12 cellular contexts compared by ENCODE assay signal in genomic region chr2:197258580-197258979, GRCh38. TPM values are rescaled to one million over a fixed set of nuclear protein-coding genes. Genes with fewer than 3 reads are reported as not detected.
A peak's percentile ranks its signal among the peaks of the same experiment; 100 is the strongest.
DNase-seq lines count a peak whose midpoint lies in the region; ATAC-seq and TF ChIP-seq lines count a peak whose summit lies in the region.
"Had no signal": no experiment of that assay in that cellular context is flagged by ENCODE, and none has a peak within 500 bp of the region (broad histone marks: within the 10 kb centered on the region; RNA-seq: fewer than 3 reads in every experiment).

No MANE protein-coding gene starts in this region.

- CTCF ChIA-PET in activated CD4-positive, alpha-beta T cell treated with anti-CD3 and anti-CD28 coated beads, Interleukin-2, amount 10 ng/mL, durations not matched to agents 7 days and 5 days (lab: Charles Lee): no interaction called here

- H3K27me3 ChIP-seq in GM23338 (ENCODE audit: insufficient read depth): no peaks in the 10 kb centered on the region
- H3K27me3 ChIP-seq: right atrium auricular region had no signal

- peak; percentile 13 for ATAC-seq in stimulated activated memory B cell treated with anti-CD40 and anti-IgM and Interleukin-4, amounts not matched to agents 10 μg/mL and 1 μg/mL and 100 μg/mL, for 72 hours
- ATAC-seq in GM18858 (IDR thresholded peaks at IDR 0.05; ENCODE audit: unreplicated experiment) (no peak), GM23338 (no peak)
- ATAC-seq: left lobe of liver had no signal

- peak overlapping the region; percentile 43 for H3K27ac Mint-ChIP-seq in activated CD4-positive, alpha-beta T cell treated with anti-CD3 and anti-CD28 coated beads, Interleukin-2, amount 10 ng/mL, durations not matched to agents 7 days and 5 days
- H3K27ac Mint-ChIP-seq in stimulated activated memory B cell treated with anti-CD40 and anti-IgM and Interleukin-4, amounts not matched to agents 10 μg/mL and 1 μg/mL and 100 μg/mL, for 72 hours: peak overlapping the region; percentile 90
- no peak overlapping the region for H3K27ac Mint-ChIP-seq in GM23338

- peaks cover 4% of the 10 kb centered on the region for H3K9me3 Mint-ChIP-seq in activated CD4-positive, alpha-beta T cell treated with anti-CD3 and anti-CD28 coated beads, Interleukin-2, amount 10 ng/mL, durations not matched to agents 7 days and 5 days
- no peaks in the 10 kb centered on the region for H3K9me3 Mint-ChIP-seq in stimulated activated memory B cell treated with anti-CD40 and anti-IgM and Interleukin-4, amounts not matched to agents 10 μg/mL and 1 μg/mL and 100 μg/mL, for 72 hours
- H3K9me3 Mint-ChIP-seq in GM23338: no peaks in the 10 kb centered on the region

- H2AFZ ChIP-seq in GM23338: no peak overlapping the region

- H3K9me2 ChIP-seq in GM23338 (ENCODE audit: insufficient read depth): no peaks in the 10 kb centered on the region

- 0 out of 2 replicates have a peak, but pooled peaks cover 3% of the 10 kb centered on the region for H3K4me1 ChIP-seq in GM23338 (ENCODE audit: insufficient read depth)

- no peak overlapping the region for H3K4me3 ChIP-seq in GM23338
- H3K4me3 ChIP-seq: right atrium auricular region had no signal

- no peaks in the 10 kb centered on the region for H3K79me2 ChIP-seq in GM23338 (replicated peaks; ENCODE audit: insufficient read depth)

- no peaks in the 10 kb centered on the region for H3F3A ChIP-seq in GM23338 (replicated peaks; ENCODE audit: low read depth)

- H3K4me3 Mint-ChIP-seq in activated CD4-positive, alpha-beta T cell treated with anti-CD3 and anti-CD28 coated beads, Interleukin-2, amount 10 ng/mL, durations not matched to agents 7 days and 5 days: no peak overlapping the region
- H3K4me3 Mint-ChIP-seq in stimulated activated memory B cell treated with anti-CD40 and anti-IgM and Interleukin-4, amounts not matched to agents 10 μg/mL and 1 μg/mL and 100 μg/mL, for 72 hours: peak overlapping the region; percentile 31
- no peak overlapping the region for H3K4me3 Mint-ChIP-seq in GM23338

- H4K20me1 ChIP-seq in GM23338 (replicated peaks; ENCODE audit: insufficient read depth): no peaks in the 10 kb centered on the region

- no peak overlapping the region for H3K27ac ChIP-seq in GM23338 (ENCODE audit: low read depth)
- H3K27ac ChIP-seq: epithelial cell of prostate, right atrium auricular region had no signal

- POLR2A ChIA-PET in activated CD4-positive, alpha-beta T cell treated with anti-CD3 and anti-CD28 coated beads, Interleukin-2, amount 10 ng/mL, durations not matched to agents 7 days and 5 days (lab: Charles Lee): no interaction called here

- no peaks in the 10 kb centered on the region for H3K27me3 Mint-ChIP-seq in activated CD4-positive, alpha-beta T cell treated with anti-CD3 and anti-CD28 coated beads, Interleukin-2, amount 10 ng/mL, durations not matched to agents 7 days and 5 days
- H3K27me3 Mint-ChIP-seq in stimulated activated memory B cell treated with anti-CD40 and anti-IgM and Interleukin-4, amounts not matched to agents 10 μg/mL and 1 μg/mL and 100 μg/mL, for 72 hours: no peaks in the 10 kb centered on the region
- H3K27me3 Mint-ChIP-seq in GM23338 (ENCODE audit: insufficient read depth, low read depth, poor library complexity): no peaks in the 10 kb centered on the region

- H3K36me3 Mint-ChIP-seq in activated CD4-positive, alpha-beta T cell treated with anti-CD3 and anti-CD28 coated beads, Interleukin-2, amount 10 ng/mL, durations not matched to agents 7 days and 5 days (ENCODE audit: low read depth): peaks cover 46% of the 10 kb centered on the region
- peaks cover 9% of the 10 kb centered on the region for H3K36me3 Mint-ChIP-seq in stimulated activated memory B cell treated with anti-CD40 and anti-IgM and Interleukin-4, amounts not matched to agents 10 μg/mL and 1 μg/mL and 100 μg/mL, for 72 hours
- H3K36me3 Mint-ChIP-seq in GM23338 (ENCODE audit: low read depth): no peaks in the 10 kb centered on the region

- DNase-seq in activated CD4-positive, alpha-beta T cell treated with anti-CD3 and anti-CD28 coated beads, Interleukin-2, amount 10 ng/mL, durations not matched to agents 7 days and 5 days: no peak
- no peak for DNase-seq in activated CD4-positive, alpha-beta T cell treated with anti-CD3 and anti-CD28 coated beads, Interleukin-2, amount 50 U/mL, for 48 hours
- peak; percentile 97 for DNase-seq in NOMO-1 treated with DMSO at 0.1 percent for 48 hours (lab: John Stamatoyannopoulos, UW; ENCODE audit: unreplicated experiment)
- peak; percentile 40 for DNase-seq in central memory CD4-positive, alpha-beta T cell
- DNase-seq in NCI-H2107 treated with DMSO at 0.1 percent for 48 hours (lab: John Stamatoyannopoulos, UW; ENCODE audit: unreplicated experiment): no peak
- DNase-seq in GM23338 (ENCODE audit: low spot score): no peak
- DNase-seq: amniotic stem cell had no signal

- no peak for TF ChIP-seq CTCF in GM23338 (conservative IDR thresholded peaks at IDR 0.05; ENCODE audit: low read depth in 2 of 2)

- no peak overlapping the region for H3K4me2 ChIP-seq in GM23338

- peaks cover 85% of the 10 kb centered on the region for H3K4me1 Mint-ChIP-seq in activated CD4-positive, alpha-beta T cell treated with anti-CD3 and anti-CD28 coated beads, Interleukin-2, amount 10 ng/mL, durations not matched to agents 7 days and 5 days
- peaks cover 82% of the 10 kb centered on the region for H3K4me1 Mint-ChIP-seq in stimulated activated memory B cell treated with anti-CD40 and anti-IgM and Interleukin-4, amounts not matched to agents 10 μg/mL and 1 μg/mL and 100 μg/mL, for 72 hours
- peaks cover 5% of the 10 kb centered on the region; the same call in 2 of the 3 replicates for H3K4me1 Mint-ChIP-seq in GM23338

- H3K36me3 ChIP-seq in GM23338 (ENCODE audit: insufficient read depth): no peaks in the 10 kb centered on the region
- H3K36me3 ChIP-seq: right atrium auricular region had no signal

TF ChIP-seq in GM23338, 12 proteins besides CTCF, POLR2A, EP300 and RAD21 (continues in another document):
- TF ChIP-seq ZNF331 (CRISPR knock-in tag; IDR thresholded peaks at IDR 0.05; ENCODE audit: low read depth) (no peak), STAT1 (IDR thresholded peaks at IDR 0.05; ENCODE audit: unreplicated experiment) (no peak), ZNF114 (CRISPR knock-in tag; IDR thresholded peaks at IDR 0.05) (no peak), NANOG (IDR thresholded peaks at IDR 0.05; ENCODE audit: borderline replicate concordance) (no peak), JUNB (IDR thresholded peaks at IDR 0.05; ENCODE audit: unreplicated experiment) (no peak), REST (IDR thresholded peaks at IDR 0.05; ENCODE audit: unreplicated experiment) (no peak)

RNA-seq across cellular contexts. Expression of gene ANKRD44, which starts 52.0 kb away (rescaled TPM):
- 100 to 1,000 TPM; 223 to 283 TPM for total RNA-seq in activated CD4-positive, alpha-beta T cell treated with anti-CD3 and anti-CD28 coated beads, Interleukin-2, amount 10 ng/mL, durations not matched to agents 7 days and 5 days
- total RNA-seq in GM23338 (2014; rRNA removed; shearing (Covaris generic)): 0.56 and 1.7 TPM in 2 replicates
- polyA plus RNA-seq in GM23338 (2016; fragmentation: Nextera tagmentation; extraction: Ambion mirVana): 0.37 and 0.44 TPM in 2 replicates

Comparison
In these comparisons a context has a peak if more than half of its experiments do, and no peak if none do; other contexts are left out.
1. DNase-seq: peak in NOMO-1 treated with DMSO at 0.1 percent for 48 hours (single experiment) and central memory CD4-positive, alpha-beta T cell (single experiment); none in activated CD4-positive, alpha-beta T cell treated with anti-CD3 and anti-CD28 coated beads, Interleukin-2, amount 10 ng/mL, durations not matched to agents 7 days and 5 days (single experiment), activated CD4-positive, alpha-beta T cell treated with anti-CD3 and anti-CD28 coated beads, Interleukin-2, amount 50 U/mL, for 48 hours (0 of 2), NCI-H2107 treated with DMSO at 0.1 percent for 48 hours (single experiment) and GM23338 (single experiment).
2. RNA of gene ANKRD44, which starts 52.0 kb away (total RNA-seq): 223 to 283 TPM in activated CD4-positive, alpha-beta T cell treated with anti-CD3 and anti-CD28 coated beads, Interleukin-2, amount 10 ng/mL, durations not matched to agents 7 days and 5 days; 0.56 to 1.7 TPM in GM23338; every median in the first group is over 10 times any median in the second.